ENCODE assay signal across 15 cellular contexts in the genomic region with DNA sequence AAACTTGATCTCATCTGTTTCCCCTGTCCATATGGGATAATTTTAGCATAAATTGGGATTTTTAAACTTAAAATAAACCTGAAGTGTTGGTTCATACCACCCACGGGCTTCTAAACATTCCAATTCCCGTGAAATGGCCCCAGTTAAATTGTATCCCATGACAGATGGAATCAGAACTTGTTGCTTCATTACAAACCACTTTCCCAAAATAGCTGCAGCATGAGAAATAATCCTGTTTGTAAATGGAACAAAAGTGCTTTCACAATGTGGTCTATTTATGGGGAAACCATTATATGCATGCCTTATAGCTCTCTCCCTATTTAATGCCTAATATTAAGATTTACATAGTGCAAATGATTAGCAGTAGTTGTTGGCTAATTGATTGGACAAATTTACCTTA. TPM values are rescaled to one million over a fixed set of nuclear protein-coding genes. Genes with fewer than 3 reads are reported as not detected.
DNase-seq lines count a peak whose midpoint lies in the region; ATAC-seq and TF ChIP-seq lines count a peak whose summit lies in the region.
"Had no signal": no experiment of that assay in that cellular context is flagged by ENCODE, and none has a peak within 500 bp of the region (broad histone marks: within the 10 kb centered on the region; RNA-seq: fewer than 3 reads in every experiment).

No MANE protein-coding gene starts in this region.

- no peak for TF ChIP-seq CTCF in MCF 10A (IDR thresholded peaks at IDR 0.05; ENCODE audit: unreplicated experiment)
- no peak for TF ChIP-seq CTCF in breast epithelium (IDR thresholded peaks at IDR 0.05)
- TF ChIP-seq CTCF in CD4-positive, alpha-beta T cell (IDR thresholded peaks at IDR 0.05): no peak

- no peak overlapping the region for H3K27ac Mint-ChIP-seq in MCF 10A (ENCODE audit: low read depth, unreplicated experiment)
- H3K27ac Mint-ChIP-seq in CD4-positive, alpha-beta T cell: no peak overlapping the region
- H3K27ac Mint-ChIP-seq: activated naive CD8-positive, alpha-beta T cell treated with anti-CD3 and anti-CD28 coated beads for 36 hours; nephron progenitor cell had no signal

- peak; percentile 66 for DNase-seq in MCF 10A (ENCODE audit: unreplicated experiment)
- DNase-seq in breast epithelium (ENCODE audit: low spot score in 2 of 2): no peak
- DNase-seq in NCI-H774 (lab: John Stamatoyannopoulos, UW): peak; percentile 93
- DNase-seq in head of caudate nucleus: no peak
- no peak for DNase-seq in CD4-positive, alpha-beta T cell
- DNase-seq: activated CD4-positive, alpha-beta T cell treated with anti-CD3 and anti-CD28 coated beads, Interleukin-2, amount 50 U/mL, for 4 hours; activated naive CD8-positive, alpha-beta T cell treated with anti-CD3 and anti-CD28 coated beads for 36 hours; islet precursor cell; NCI-H2171 treated with DMSO at 0.1 percent for 48 hours; nephron progenitor cell had no signal

- POLR2A ChIA-PET in MCF 10A (lab: Yijun Ruan, JAX): interaction anchor here (0.6 to 1.7 kb wide), 3 partner anchors 9 to 15 kb away, joined by 3 to 4 read pairs (median 3); no protein-coding TSS in a partner anchor
- POLR2A ChIA-PET in CD4-positive, alpha-beta T cell (lab: Charles Lee): no interaction called here

- H3K4me1 ChIP-seq in breast epithelium: no peaks in the 10 kb centered on the region
- peaks cover 17% of the 10 kb centered on the region for H3K4me1 ChIP-seq in endocrine pancreas (ENCODE audit: control insufficient read depth, insufficient read depth, low read length)

- intact Hi-C loops in MCF 10A (cut with micrococcal nuclease): no loop called here
- intact Hi-C loops in breast epithelium (cut with DNase I; ENCODE audit: low total_unique reads): no loop called here
- intact Hi-C loops in head of caudate nucleus (cut with DNase I): no loop called here
- intact Hi-C loops in CD4-positive, alpha-beta T cell (cut with DNase I, micrococcal nuclease): no loop called here

- H3K4me3 ChIP-seq in breast epithelium: no peak overlapping the region
- H3K4me3 ChIP-seq in endocrine pancreas (ENCODE audit: control insufficient read depth, insufficient read depth, low read length): peak overlapping the region; percentile 61
- H3K4me3 ChIP-seq: SJSA1 had no signal

- H3K36me3 ChIP-seq in breast epithelium (no peaks in the 10 kb centered on the region), endocrine pancreas (ENCODE audit: control insufficient read depth, insufficient read depth, low read length) (no peaks in the 10 kb centered on the region)
- H3K36me3 ChIP-seq: SJSA1 had no signal

- H3K27ac ChIP-seq in breast epithelium: no peak overlapping the region
- no peak overlapping the region for H3K27ac ChIP-seq in CD4-positive, alpha-beta T cell (ENCODE audit: low read depth, low read length)
- H3K27ac ChIP-seq: C4-2B, SJSA1 had no signal

- H3K4me3 Mint-ChIP-seq in MCF 10A (ENCODE audit: unreplicated experiment): no peak overlapping the region
- H3K4me3 Mint-ChIP-seq in CD4-positive, alpha-beta T cell: no peak overlapping the region
- H3K4me3 Mint-ChIP-seq: activated naive CD8-positive, alpha-beta T cell treated with anti-CD3 and anti-CD28 coated beads for 36 hours; nephron progenitor cell had no signal

- H3K9me3 Mint-ChIP-seq in MCF 10A (ENCODE audit: unreplicated experiment): no peaks in the 10 kb centered on the region
- no peaks in the 10 kb centered on the region for H3K9me3 Mint-ChIP-seq in CD4-positive, alpha-beta T cell
- H3K9me3 Mint-ChIP-seq: activated naive CD8-positive, alpha-beta T cell treated with anti-CD3 and anti-CD28 coated beads for 36 hours; nephron progenitor cell had no signal

- ATAC-seq in GM18868 (IDR thresholded peaks at IDR 0.05; ENCODE audit: unreplicated experiment): no peak
- no peak for ATAC-seq in HG03135 (IDR thresholded peaks at IDR 0.05; ENCODE audit: unreplicated experiment)
- ATAC-seq in CD4-positive, alpha-beta T cell (ENCODE audit: poor library complexity): no peak

- H3K36me3 Mint-ChIP-seq in MCF 10A (ENCODE audit: insufficient read depth, unreplicated experiment): peaks cover 5% of the 10 kb centered on the region
- H3K36me3 Mint-ChIP-seq in CD4-positive, alpha-beta T cell (ENCODE audit: low read depth): no peaks in the 10 kb centered on the region
- H3K36me3 Mint-ChIP-seq: activated naive CD8-positive, alpha-beta T cell treated with anti-CD3 and anti-CD28 coated beads for 36 hours had no signal

- no peaks in the 10 kb centered on the region for H3K27me3 ChIP-seq in breast epithelium
- H3K27me3 ChIP-seq in endocrine pancreas (ENCODE audit: control insufficient read depth, insufficient read depth, low read length): no peaks in the 10 kb centered on the region
- H3K27me3 ChIP-seq in CD4-positive, alpha-beta T cell (ENCODE audit: control insufficient read depth, insufficient read depth, low read length): no peaks in the 10 kb centered on the region
- H3K27me3 ChIP-seq: SJSA1 had no signal

- CTCF ChIA-PET in MCF 10A (lab: Yijun Ruan, JAX): interaction anchor here (1.1 kb wide), 1 partner anchor 12 kb away, joined by 3 read pairs; no protein-coding TSS in a partner anchor
- CTCF ChIA-PET in CD4-positive, alpha-beta T cell (lab: Charles Lee): no interaction called here

- TF ChIP-seq POLR2A in breast epithelium (IDR thresholded peaks at IDR 0.05): no peak

- BruUV-seq in MCF 10A (replicated peaks; lab: Mats Ljungman, UMichigan): no TSS peak

- no peak overlapping the region for H3K9ac ChIP-seq in endocrine pancreas (ENCODE audit: control insufficient read depth, insufficient read depth, low read length)

- H3K9me3 ChIP-seq in breast epithelium (no peaks in the 10 kb centered on the region), endocrine pancreas (ENCODE audit: control insufficient read depth, low read length) (no peaks in the 10 kb centered on the region)
- no peaks in the 10 kb centered on the region for H3K9me3 ChIP-seq in CD4-positive, alpha-beta T cell (ENCODE audit: control insufficient read depth, low read length)
- H3K9me3 ChIP-seq: SJSA1 had no signal

- no peaks in the 10 kb centered on the region for H3K4me1 Mint-ChIP-seq in MCF 10A (ENCODE audit: insufficient read depth, unreplicated experiment)
- H3K4me1 Mint-ChIP-seq in CD4-positive, alpha-beta T cell (ENCODE audit: low read depth): no peaks in the 10 kb centered on the region
- H3K4me1 Mint-ChIP-seq: activated naive CD8-positive, alpha-beta T cell treated with anti-CD3 and anti-CD28 coated beads for 36 hours had no signal

- no peaks in the 10 kb centered on the region for H3K27me3 Mint-ChIP-seq in MCF 10A (ENCODE audit: insufficient read depth, unreplicated experiment)
- H3K27me3 Mint-ChIP-seq in CD4-positive, alpha-beta T cell: peaks cover 8% of the 10 kb centered on the region

RNA-seq across cellular contexts. Expression of a gene that starts 15.9 kb away (rescaled TPM):
- total RNA-seq in MCF 10A (2022) (0.52 and 0.84 TPM in 2 replicates), breast epithelium (under 1 TPM in 2 of 3 donors, not detected in 1; 0.32 to 0.66 TPM)
- not detected for total RNA-seq in CD4-positive, alpha-beta T cell
- total RNA-seq: activated naive CD8-positive, alpha-beta T cell treated with anti-CD3 and anti-CD28 coated beads for 36 hours had no signal

Comparison
In these comparisons a context has a peak if more than half of its experiments do, and no peak if none do; other contexts are left out.
1. DNase-seq: peak in MCF 10A (single experiment) and NCI-H774 (single experiment); none in breast epithelium (0 of 2), head of caudate nucleus (0 of 42) and CD4-positive, alpha-beta T cell (0 of 10).